Comparison of ENCODE assay signal across 1 cellular context in the genomic region with DNA sequence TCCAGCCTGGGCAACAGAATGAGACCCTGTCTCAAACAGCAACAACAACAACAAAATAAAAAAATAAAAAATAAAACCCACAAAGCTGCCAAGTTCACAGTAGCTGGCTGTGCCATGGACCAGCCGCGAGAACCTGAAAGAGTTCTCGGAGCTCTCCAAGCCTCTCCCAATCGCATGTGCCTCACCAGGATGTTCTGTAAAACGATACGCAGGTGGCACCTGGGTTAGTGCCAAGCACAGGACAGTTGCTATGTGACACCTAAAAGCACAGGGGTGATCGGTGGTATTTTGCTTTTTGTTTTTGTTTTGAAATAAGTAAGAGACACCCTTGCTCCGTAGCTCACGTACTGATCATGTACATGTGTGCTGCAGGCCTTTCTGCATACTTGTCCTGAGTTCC.
TF ChIP-seq lines count a peak whose summit lies in the region.

No MANE protein-coding gene starts in this region.

TF ChIP-seq in IMR-90, 13 proteins besides CTCF, POLR2A, EP300 and RAD21 (continued from another document):
- TF ChIP-seq FOS (IDR thresholded peaks at IDR 0.05; ENCODE audit: low read depth, low read length) (no peak), RCOR1 (IDR thresholded peaks at IDR 0.05; ENCODE audit: insufficient replicate concordance, low read length) (no peak), MXI1 (IDR thresholded peaks at IDR 0.05; ENCODE audit: borderline replicate concordance, low read depth, low read length) (no peak), NFE2L2 (IDR thresholded peaks at IDR 0.05; ENCODE audit: low read depth, low read length) (no peak), CHD1 (IDR thresholded peaks at IDR 0.05; ENCODE audit: low read depth, low read length) (no peak), MAFK (IDR thresholded peaks at IDR 0.05; ENCODE audit: low read depth, low read length) (no peak), MAZ (IDR thresholded peaks at IDR 0.05; ENCODE audit: borderline replicate concordance, low read depth, low read length) (no peak), BHLHE40 (IDR thresholded peaks at IDR 0.05; ENCODE audit: low read depth, low read length) (no peak)
